In the genomic region with DNA sequence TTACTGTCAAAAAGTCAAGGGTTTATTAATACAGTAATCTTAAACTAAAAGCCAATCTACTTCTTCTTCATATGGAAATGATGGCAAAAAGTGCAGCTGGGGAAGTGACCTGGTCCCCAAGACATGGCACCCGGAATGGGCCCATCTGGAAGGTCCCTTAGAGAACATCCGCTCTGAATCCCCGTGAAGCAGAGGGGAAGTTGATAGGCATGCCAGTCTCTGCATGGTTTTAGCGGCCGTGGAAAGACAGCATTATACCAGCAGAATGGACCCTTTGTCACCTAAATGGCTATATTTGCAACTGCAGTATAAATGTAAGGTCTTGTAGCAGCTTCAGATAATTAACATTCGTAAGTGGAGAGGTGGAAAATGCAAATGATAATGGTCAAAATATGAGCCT, we compare ENCODE assay signal across 14 cellular contexts. TPM values are rescaled to one million over a fixed set of nuclear protein-coding genes. Genes with fewer than 3 reads are reported as not detected.
DNase-seq lines count a peak whose midpoint lies in the region; ATAC-seq, FAIRE-seq and TF ChIP-seq lines count a peak whose summit lies in the region.
"Had no signal": no experiment of that assay in that cellular context is flagged by ENCODE, and none has a peak within 500 bp of the region (broad histone marks: within the 10 kb centered on the region; RNA-seq: fewer than 3 reads in every experiment).

No MANE protein-coding gene starts in this region.

- intact Hi-C loops in activated CD8-positive, alpha-beta T cell treated with anti-CD3 and anti-CD28 coated beads for 36 hours (cut with micrococcal nuclease): no loop called here
- intact Hi-C loops in dorsolateral prefrontal cortex (cut with DNase I): loop anchor here in 1 of 2 donors (1.0 kb wide), 1 partner anchor 33 kb away; a partner anchor contains a TSS

- POLR2A ChIA-PET in activated CD8-positive, alpha-beta T cell treated with anti-CD3 and anti-CD28 coated beads, Interleukin-2, amount 10 ng/mL, durations not matched to agents 7 days and 5 days (lab: Charles Lee): interaction anchor here (0.8 kb wide), 1 partner anchor 8 kb away, joined by 4 read pairs; no protein-coding TSS in a partner anchor
- POLR2A ChIA-PET in activated CD8-positive, alpha-beta T cell treated with anti-CD3 and anti-CD28 coated beads for 36 hours (lab: Charles Lee): interaction anchor here (0.9 to 2.3 kb wide), 3 partner anchors 9 to 36 kb away, joined by 3 to 9 read pairs (median 3); no protein-coding TSS in a partner anchor

- peaks cover 64% of the 10 kb centered on the region for H3K36me3 Mint-ChIP-seq in activated CD8-positive, alpha-beta T cell treated with anti-CD3 and anti-CD28 coated beads, Interleukin-2, amount 10 ng/mL, durations not matched to agents 7 days and 5 days (ENCODE audit: low read depth)
- H3K36me3 Mint-ChIP-seq in activated CD8-positive, alpha-beta T cell treated with anti-CD3 and anti-CD28 coated beads for 36 hours (ENCODE audit: low read depth): peaks cover 58% of the 10 kb centered on the region
- H3K36me3 Mint-ChIP-seq in IgD-negative memory B cell: peaks cover 6% of the 10 kb centered on the region

- FAIRE-seq in RCC 7860 (lab: Jason Lieb, UNC): no peak
- FAIRE-seq: A549, HepG2 had no signal

- peak overlapping the region in 35 of 59 donors; percentile 0 to 47 (median 23) for H3K4me3 ChIP-seq in dorsolateral prefrontal cortex
- H3K4me3 ChIP-seq: A549 had no signal

- no peaks in the 10 kb centered on the region for H3K27me3 ChIP-seq in dorsolateral prefrontal cortex

- no peak overlapping the region for H3K4me3 Mint-ChIP-seq in activated CD8-positive, alpha-beta T cell treated with anti-CD3 and anti-CD28 coated beads, Interleukin-2, amount 10 ng/mL, durations not matched to agents 7 days and 5 days
- no peak overlapping the region for H3K4me3 Mint-ChIP-seq in activated CD8-positive, alpha-beta T cell treated with anti-CD3 and anti-CD28 coated beads for 36 hours
- peak overlapping the region; percentile 55 to 90 (median 77) for H3K4me3 Mint-ChIP-seq in IgD-negative memory B cell

- ATAC-seq in activated CD8-positive, alpha-beta T cell treated with anti-CD3 and anti-CD28 coated beads, Interleukin-2, amount 10 ng/mL, durations not matched to agents 7 days and 5 days: no peak
- ATAC-seq in activated CD8-positive, alpha-beta T cell treated with anti-CD3 and anti-CD28 coated beads for 36 hours: no peak

- H3K27ac ChIP-seq in dorsolateral prefrontal cortex: peak overlapping the region in 21 of 59 donors; percentile 10 to 68 (median 29)
- H3K27ac ChIP-seq in substantia nigra (ENCODE audit: low read depth, low read length, poor library complexity, severe bottlenecking): peak overlapping the region; percentile 44
- H3K27ac ChIP-seq: A549 had no signal

- no peaks in the 10 kb centered on the region for H3K9me3 Mint-ChIP-seq in activated CD8-positive, alpha-beta T cell treated with anti-CD3 and anti-CD28 coated beads, Interleukin-2, amount 10 ng/mL, durations not matched to agents 7 days and 5 days (ENCODE audit: insufficient read depth)
- H3K9me3 Mint-ChIP-seq in activated CD8-positive, alpha-beta T cell treated with anti-CD3 and anti-CD28 coated beads for 36 hours: no peaks in the 10 kb centered on the region
- no peaks in the 10 kb centered on the region for H3K9me3 Mint-ChIP-seq in IgD-negative memory B cell

- CTCF ChIA-PET in activated CD8-positive, alpha-beta T cell treated with anti-CD3 and anti-CD28 coated beads, Interleukin-2, amount 10 ng/mL, durations not matched to agents 7 days and 5 days (lab: Charles Lee): interaction anchor here (0.7 to 0.9 kb wide), 2 partner anchors 12 to 30 kb away, joined by 3 to 5 read pairs; no protein-coding TSS in a partner anchor
- CTCF ChIA-PET in activated CD8-positive, alpha-beta T cell treated with anti-CD3 and anti-CD28 coated beads for 36 hours (lab: Charles Lee): interaction anchor here (1.5 to 1.6 kb wide), 2 partner anchors 16 to 37 kb away, joined by 4 to 5 read pairs; no protein-coding TSS in a partner anchor

- H3K4me1 Mint-ChIP-seq in activated CD8-positive, alpha-beta T cell treated with anti-CD3 and anti-CD28 coated beads, Interleukin-2, amount 10 ng/mL, durations not matched to agents 7 days and 5 days (ENCODE audit: low read depth): peaks cover 70% of the 10 kb centered on the region
- peaks cover 43% of the 10 kb centered on the region for H3K4me1 Mint-ChIP-seq in activated CD8-positive, alpha-beta T cell treated with anti-CD3 and anti-CD28 coated beads for 36 hours (ENCODE audit: low read depth)
- H3K4me1 Mint-ChIP-seq in IgD-negative memory B cell: peaks cover 39 to 47% (median 46%) of the 10 kb centered on the region in 3 donors

- peak overlapping the region; percentile 75 for H3K27ac Mint-ChIP-seq in activated CD8-positive, alpha-beta T cell treated with anti-CD3 and anti-CD28 coated beads, Interleukin-2, amount 10 ng/mL, durations not matched to agents 7 days and 5 days
- no peak overlapping the region for H3K27ac Mint-ChIP-seq in activated CD8-positive, alpha-beta T cell treated with anti-CD3 and anti-CD28 coated beads for 36 hours
- H3K27ac Mint-ChIP-seq in IgD-negative memory B cell: peak overlapping the region; percentile 77 to 92 (median 91)

- no peak for DNase-seq in activated CD8-positive, alpha-beta T cell treated with anti-CD3 and anti-CD28 coated beads, Interleukin-2, amount 10 ng/mL, durations not matched to agents 7 days and 5 days
- DNase-seq in activated CD8-positive, alpha-beta T cell treated with anti-CD3 and anti-CD28 coated beads for 36 hours: no peak
- DNase-seq in dorsolateral prefrontal cortex (no peak), substantia nigra (lab: John Stamatoyannopoulos, UW) (peak in 2 of 49 donors; percentile 26 to 62), DMS53 (lab: John Stamatoyannopoulos, UW) (no peak), RCC 7860 (ENCODE audit: low spot score) (no peak)
- no peak for DNase-seq in activated effector memory CD4-positive, alpha-beta T cell treated with anti-CD3 and anti-CD28 coated beads, Interleukin-2, amount 50 U/mL, for 16 hours
- DNase-seq: activated CD4-positive, alpha-beta T cell treated with anti-CD3 and anti-CD28 coated beads for 4 hours; activated naive CD4-positive, alpha-beta T cell treated with anti-CD3 and anti-CD28 coated beads, Interleukin-2, amount 50 U/mL, for 16 hours; NCI-H774; stimulated activated CD4-positive, alpha-beta T cell treated with anti-CD3 and anti-CD28 coated beads, Interleukin-4, amount 100 ng/mL, for 4 hours had no signal

- H3K27me3 Mint-ChIP-seq in activated CD8-positive, alpha-beta T cell treated with anti-CD3 and anti-CD28 coated beads, Interleukin-2, amount 10 ng/mL, durations not matched to agents 7 days and 5 days (ENCODE audit: low read depth): no peaks in the 10 kb centered on the region
- H3K27me3 Mint-ChIP-seq in activated CD8-positive, alpha-beta T cell treated with anti-CD3 and anti-CD28 coated beads for 36 hours: no peaks in the 10 kb centered on the region
- H3K27me3 Mint-ChIP-seq in IgD-negative memory B cell: no peaks in the 10 kb centered on the region

- TF ChIP-seq CTCF in activated CD8-positive, alpha-beta T cell treated with anti-CD3 and anti-CD28 coated beads for 36 hours (IDR thresholded peaks at IDR 0.05): no peak
- no peak for TF ChIP-seq CTCF in dorsolateral prefrontal cortex (IDR thresholded peaks at IDR 0.05 in 54 of 56, conservative IDR thresholded peaks at IDR 0.05 in 2 of 56; ENCODE audit: low read depth in 1 of 56, partially characterized antibody in 56 of 56)

RNA-seq across cellular contexts. Expression of a gene that starts 32.4 kb away (rescaled TPM):
- total RNA-seq in activated CD8-positive, alpha-beta T cell treated with anti-CD3 and anti-CD28 coated beads, Interleukin-2, amount 10 ng/mL, durations not matched to agents 7 days and 5 days: 100 to 1,000 TPM; 837 to 887 TPM
- 100 to 1,000 TPM; 664 to 677 TPM for total RNA-seq in activated CD8-positive, alpha-beta T cell treated with anti-CD3 and anti-CD28 coated beads for 36 hours
- 725 TPM for polyA plus RNA-seq in IgD-negative memory B cell
- 100 to 1,000 TPM in 6 of 120 experiments, 10 to 100 TPM in 114; 43.3 to 111 (median 76.2) TPM for total RNA-seq in dorsolateral prefrontal cortex

Comparison
In these comparisons a context has a peak if more than half of its experiments do, and no peak if none do; other contexts are left out.
1. H3K4me3 Mint-ChIP-seq: peak in IgD-negative memory B cell (4 of 4); none in activated CD8-positive, alpha-beta T cell treated with anti-CD3 and anti-CD28 coated beads, Interleukin-2, amount 10 ng/mL, durations not matched to agents 7 days and 5 days (single experiment) and activated CD8-positive, alpha-beta T cell treated with anti-CD3 and anti-CD28 coated beads for 36 hours (single experiment).
2. RNA of a gene that starts 32.4 kb away (total RNA-seq): 837 to 887 TPM in activated CD8-positive, alpha-beta T cell treated with anti-CD3 and anti-CD28 coated beads, Interleukin-2, amount 10 ng/mL, durations not matched to agents 7 days and 5 days and 664 to 677 TPM in activated CD8-positive, alpha-beta T cell treated with anti-CD3 and anti-CD28 coated beads for 36 hours; 43.3 to 111 TPM in dorsolateral prefrontal cortex; every median in the first group is over 4 times any median in the second.